Comparison of ENCODE assay signal across 23 cellular contexts in the genomic region with DNA sequence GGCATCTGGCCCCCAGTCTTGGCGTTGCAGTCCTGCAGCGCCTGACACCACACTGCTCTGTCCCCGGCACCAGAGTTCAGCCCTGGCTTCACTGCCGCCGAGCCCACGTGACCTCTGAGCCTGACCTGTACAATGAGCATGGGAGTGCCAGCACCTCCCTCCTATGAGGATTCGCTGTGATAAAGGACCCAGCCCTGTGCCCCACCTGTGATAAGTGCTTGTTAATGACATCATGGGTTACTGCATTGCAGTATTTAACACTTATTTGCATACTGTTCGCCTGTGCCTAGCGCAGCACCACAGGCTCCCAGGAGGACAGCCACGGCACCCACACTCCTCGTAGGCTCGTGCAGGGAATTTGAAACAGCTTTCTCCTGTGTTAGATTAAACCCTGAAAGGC.
DNase-seq lines count a peak whose midpoint lies in the region; ATAC-seq and TF ChIP-seq lines count a peak whose summit lies in the region.
"Had no signal": no experiment of that assay in that cellular context is flagged by ENCODE, and none has a peak within 500 bp of the region (broad histone marks: within the 10 kb centered on the region; RNA-seq: fewer than 3 reads in every experiment).

No MANE protein-coding gene starts in this region.

- no peaks in the 10 kb centered on the region for H3K9me3 ChIP-seq in spleen
- H3K9me3 ChIP-seq: BLaER1, HAP-1, heart right ventricle had no signal

- intact Hi-C loops in left colon (cut with DNase I, micrococcal nuclease) (no loop called here), spleen (cut with DNase I; ENCODE audit: low total_unique reads) (no loop called here)

- H3K4me3 ChIP-seq in spleen: no peak overlapping the region
- H3K4me3 ChIP-seq: BLaER1, HAP-1, heart right ventricle, lung had no signal

- H3K4me1 ChIP-seq in spleen: no peaks in the 10 kb centered on the region
- H3K4me1 ChIP-seq: BLaER1, HAP-1, heart right ventricle had no signal

- WGBS in spleen, 5 donors: 75 to 82% (median 78%) methylated on average over 12 of the region's 12 CpGs

- ATAC-seq in left colon: peak; percentile 98
- ATAC-seq: activated CD4-positive, alpha-beta T cell treated with anti-CD3 and anti-CD28 coated beads for 36 hours; activated CD8-positive, alpha-beta memory T cell treated with anti-CD3 and anti-CD28 coated beads, Interleukin-2, amount 10 ng/mL, durations not matched to agents 7 days and 5 days; heart right ventricle; naive thymus-derived CD4-positive, alpha-beta T cell; Panc1; stimulated activated naive CD8-positive, alpha-beta T cell treated with anti-CD3 and anti-CD28 coated beads, Interleukin-15, Interleukin-2, amounts not matched to agents 100 U/mL and 50 U/mL, for 24 hours had no signal

- no peak for TF ChIP-seq CTCF in spleen (IDR thresholded peaks at IDR 0.05 in 8 of 11, conservative IDR thresholded peaks at IDR 0.05 in 3 of 11)

- peaks cover 0 to 37% (median 0%) of the 10 kb centered on the region in 7 donors for H3K27me3 ChIP-seq in spleen (replicated peaks in 1 of 7)
- H3K27me3 ChIP-seq: BLaER1 had no signal

- H3K36me3 ChIP-seq in spleen: no peaks in the 10 kb centered on the region
- H3K36me3 ChIP-seq: BLaER1, HAP-1, heart right ventricle had no signal

- peak; percentile 2 for DNase-seq in NCI-H187 treated with DMSO at 0.1 percent for 48 hours (lab: John Stamatoyannopoulos, UW)
- no peak for DNase-seq in NCI-H187 (lab: John Stamatoyannopoulos, UW)
- peak; percentile 53 for DNase-seq in NCI-H774 (lab: John Stamatoyannopoulos, UW)
- DNase-seq in left colon: peak; percentile 75 to 85
- DNase-seq in spleen: peak; percentile 50
- DNase-seq in HK-2 (ENCODE audit: unreplicated experiment): no peak
- no peak for DNase-seq in middle frontal gyrus (ENCODE audit: extremely low spot score, low spot score)
- DNase-seq in NCI-H226: no peak
- DNase-seq: 8988T; activated CD4-positive, alpha-beta T cell treated with anti-CD3 and anti-CD28 coated beads for 36 hours; activated CD8-positive, alpha-beta memory T cell treated with anti-CD3 and anti-CD28 coated beads, Interleukin-2, amount 10 ng/mL, durations not matched to agents 7 days and 5 days; activated naive CD8-positive, alpha-beta T cell treated with anti-CD3 and anti-CD28 coated beads, Interleukin-2, amount 10 ng/mL, durations not matched to agents 7 days and 5 days; heart right ventricle; immature natural killer cell; MM.1S; naive thymus-derived CD4-positive, alpha-beta T cell; NCI-H2081 treated with DMSO at 0.1 percent for 48 hours; stimulated activated CD4-positive, alpha-beta T cell treated with anti-CD3 and anti-CD28 coated beads, Interleukin-2, amount 100 ng/mL, for 24 hours; stimulated activated naive CD8-positive, alpha-beta T cell treated with anti-CD3 and anti-CD28 coated beads, Interleukin-15, Interleukin-2, amounts not matched to agents 100 U/mL and 50 U/mL, for 24 hours had no signal

- no peak overlapping the region for H3K27ac ChIP-seq in spleen
- H3K27ac ChIP-seq: BLaER1, heart right ventricle had no signal

- TF ChIP-seq POLR2A in spleen (IDR thresholded peaks at IDR 0.05): no peak

Comparison
In these comparisons a context has a peak if more than half of its experiments do, and no peak if none do; other contexts are left out.
1. DNase-seq: peak in NCI-H187 treated with DMSO at 0.1 percent for 48 hours (single experiment), NCI-H774 (single experiment), left colon (2 of 2) and spleen (single experiment); none in NCI-H187 (0 of 2), HK-2 (single experiment), middle frontal gyrus (single experiment) and NCI-H226 (single experiment).